Comparison of ENCODE assay signal across 2 cellular contexts in genomic region chr6:137519629-137520176, GRCh38.
TF ChIP-seq lines count a peak whose summit lies in the region.

No MANE protein-coding gene starts in this region.

TF ChIP-seq in GM23338, 12 proteins besides CTCF, POLR2A, EP300 and RAD21:
- TF ChIP-seq ZNF114 (CRISPR knock-in tag; IDR thresholded peaks at IDR 0.05) (no peak), EZH2 (IDR thresholded peaks at IDR 0.05; ENCODE audit: low read depth, unreplicated experiment) (no peak)
TF ChIP-seq in GM23338: peak in this region for 0.

TF ChIP-seq in H1, 55 proteins besides CTCF, POLR2A, EP300 and RAD21:
- TF ChIP-seq CHD1 (IDR thresholded peaks at IDR 0.05; ENCODE audit: low read depth, low read length) (no peak), RXRA (IDR thresholded peaks at IDR 0.05; ENCODE audit: insufficient read depth, low read depth, low read length) (no peak), CBX8 (IDR thresholded peaks at IDR 0.05; ENCODE audit: borderline replicate concordance, low read depth, low read length) (no peak), CEBPB (IDR thresholded peaks at IDR 0.05; ENCODE audit: low read depth, low read length) (no peak), RBBP5 (IDR thresholded peaks at IDR 0.05; ENCODE audit: borderline replicate concordance, low read depth, low read length) (no peak), JUN (IDR thresholded peaks at IDR 0.05; ENCODE audit: low read depth, low read length) (no peak), CREB1 (IDR thresholded peaks at IDR 0.05) (no peak), BACH1 (IDR thresholded peaks at IDR 0.05; ENCODE audit: low read length) (no peak), SIN3A (conservative IDR thresholded peaks at IDR 0.05 in 1 of 2, IDR thresholded peaks at IDR 0.05 in 1 of 2; ENCODE audit: low read depth in 1 of 2, low read length in 2 of 2) (no peak), POLR2AphosphoS5 (IDR thresholded peaks at IDR 0.05; ENCODE audit: low read depth, low read length) (no peak), TAF7 (optimal IDR thresholded peaks at IDR 0.05; ENCODE audit: borderline replicate concordance, low read depth, low read length) (no peak), KDM5A (IDR thresholded peaks at IDR 0.05; ENCODE audit: low read length) (no peak), CHD7 (IDR thresholded peaks at IDR 0.05; ENCODE audit: insufficient replicate concordance, low read length) (no peak), EGR1 (IDR thresholded peaks at IDR 0.05; ENCODE audit: borderline replicate concordance, low read depth, low read length) (no peak), CBX5 (IDR thresholded peaks at IDR 0.05; ENCODE audit: low read depth, low read length) (no peak), PHF8 (conservative IDR thresholded peaks at IDR 0.05; ENCODE audit: low read depth, low read length) (no peak), NANOG (IDR thresholded peaks at IDR 0.05; ENCODE audit: insufficient read depth, low read depth, low read length, poor library complexity, severe bottlenecking) (no peak)
